ENCODE assay signal across 21 cellular contexts in genomic region chr17:10318540-10318939, GRCh38. TPM values are rescaled to one million over a fixed set of nuclear protein-coding genes. Genes with fewer than 3 reads are reported as not detected.
DNase-seq lines count a peak whose midpoint lies in the region; TF ChIP-seq lines count a peak whose summit lies in the region.
"Had no signal": no experiment of that assay in that cellular context is flagged by ENCODE, and none has a peak within 500 bp of the region (broad histone marks: within the 10 kb centered on the region; RNA-seq: fewer than 3 reads in every experiment).

No MANE protein-coding gene starts in this region.

- no peak overlapping the region for H3K9ac ChIP-seq in Karpas-422 (ENCODE audit: low read length)
- no peak overlapping the region for H3K9ac ChIP-seq in trophoblast cell (ENCODE audit: low read length)

- TF ChIP-seq CTCF in spleen (IDR thresholded peaks at IDR 0.05 in 8 of 11, conservative IDR thresholded peaks at IDR 0.05 in 3 of 11): no peak

- H2BK120ac ChIP-seq in trophoblast cell (ENCODE audit: insufficient read depth, low read length, poor library complexity): no peak overlapping the region

- H3K14ac ChIP-seq in trophoblast cell (ENCODE audit: low read length): no peak overlapping the region

- H3K27me3 ChIP-seq in Karpas-422 (ENCODE audit: low read length): 0 out of 2 replicates have a peak, but pooled peaks cover 3% of the 10 kb centered on the region
- peaks cover 0 to 8% (median 0%) of the 10 kb centered on the region in 7 donors for H3K27me3 ChIP-seq in spleen (replicated peaks in 1 of 7)
- no peaks in the 10 kb centered on the region for H3K27me3 ChIP-seq in trophoblast cell (ENCODE audit: insufficient read depth, low read length)
- H3K27me3 ChIP-seq: BE2C, SJSA1 had no signal

- H3K4ac ChIP-seq in trophoblast cell (ENCODE audit: low read depth, low read length): no peak overlapping the region

- H2BK12ac ChIP-seq in trophoblast cell (ENCODE audit: low read length): no peak overlapping the region

- no peaks in the 10 kb centered on the region for H3K79me2 ChIP-seq in Karpas-422 (ENCODE audit: low read length)
- no peaks in the 10 kb centered on the region for H3K79me2 ChIP-seq in trophoblast cell (ENCODE audit: control insufficient read depth, insufficient read depth, low read length, poor library complexity)

- H4K12ac ChIP-seq in trophoblast cell (ENCODE audit: low read depth, low read length): no peak overlapping the region

- H3K23ac ChIP-seq in trophoblast cell (ENCODE audit: low read length): no peak overlapping the region

- H3K4me2 ChIP-seq in Karpas-422 (ENCODE audit: low read depth, low read length, poor library complexity, severe bottlenecking) (peak overlapping the region; percentile 30), trophoblast cell (ENCODE audit: low read length) (no peak overlapping the region)

- no peak overlapping the region for H3K18ac ChIP-seq in trophoblast cell (ENCODE audit: low read length)

- no peak overlapping the region for H2BK5ac ChIP-seq in trophoblast cell (ENCODE audit: low read depth, low read length, poor library complexity)

- H3K9me2 ChIP-seq in Karpas-422 (replicated peaks; ENCODE audit: insufficient read depth, low read length): no peaks in the 10 kb centered on the region

- H3K27ac ChIP-seq in Karpas-422 (ENCODE audit: low read length) (no peak overlapping the region), spleen (no peak overlapping the region), trophoblast cell (ENCODE audit: low read depth, low read length) (no peak overlapping the region)
- H3K27ac ChIP-seq: SJSA1 had no signal

- no peaks in the 10 kb centered on the region for H3K36me3 ChIP-seq in Karpas-422 (ENCODE audit: insufficient read depth, low read length)
- H3K36me3 ChIP-seq in spleen: no peaks in the 10 kb centered on the region
- H3K36me3 ChIP-seq in trophoblast cell (ENCODE audit: control insufficient read depth in 1 of 2, insufficient read depth in 2 of 2, low read length in 2 of 2): no peaks in the 10 kb centered on the region
- H3K36me3 ChIP-seq: BE2C, SJSA1 had no signal

- H3K4me3 ChIP-seq in Karpas-422 (ENCODE audit: low read length) (no peak overlapping the region), spleen (no peak overlapping the region), trophoblast cell (ENCODE audit: low read depth, low read length) (no peak overlapping the region)
- H3K4me3 ChIP-seq: SJSA1 had no signal

- TF ChIP-seq POLR2A in spleen (IDR thresholded peaks at IDR 0.05): no peak

- no peaks in the 10 kb centered on the region for H4K20me1 ChIP-seq in Karpas-422 (ENCODE audit: insufficient read depth, low read depth, low read length)

- intact Hi-C loops in spleen (cut with DNase I; ENCODE audit: low total_unique reads): no loop called here

- DNase-seq in Ammon's horn (ENCODE audit: low spot score) (peak; percentile 15), Karpas-422 (peak; percentile 48), NOMO-1 treated with DMSO at 0.1 percent for 48 hours (lab: John Stamatoyannopoulos, UW; ENCODE audit: unreplicated experiment) (peak; percentile 65), UCSD-AML1 (lab: John Stamatoyannopoulos, UW; ENCODE audit: unreplicated experiment) (peak; percentile 23), spleen (no peak), trophoblast cell (no peak), GF-D8 (lab: John Stamatoyannopoulos, UW) (no peak)
- no peak for DNase-seq in stimulated activated CD4-positive, alpha-beta T cell treated with anti-CD3 and anti-CD28 coated beads, Interleukin-2, amount 100 ng/mL, for 24 hours
- DNase-seq: BE2C; CD4-positive, alpha-beta T cell; DMS153; KG1; NCI-H1105; NCI-H2081; NCI-H446 treated with DMSO at 0.1 percent for 48 hours; PC-3 had no signal

- H2AFZ ChIP-seq in Karpas-422 (ENCODE audit: low read length) (no peak overlapping the region), trophoblast cell (ENCODE audit: insufficient read depth, low read length, poor library complexity) (no peak overlapping the region)

- WGBS in spleen, 5 donors: 43 to 56% (median 46%) methylated on average over 9 of the region's 9 CpGs
- no CpG with 5 or more reads among the region's 9 CpGs for WGBS in trophoblast cell (ENCODE audit: extremely low coverage, insufficient coverage, insufficient read length)

- H4K8ac ChIP-seq in trophoblast cell (ENCODE audit: low read depth, low read length): no peak overlapping the region

- H3K79me1 ChIP-seq in trophoblast cell (ENCODE audit: low read length): no peaks in the 10 kb centered on the region

- no peaks in the 10 kb centered on the region for H3K9me3 ChIP-seq in Karpas-422 (ENCODE audit: low read length)
- no peaks in the 10 kb centered on the region for H3K9me3 ChIP-seq in spleen
- H3K9me3 ChIP-seq in trophoblast cell (ENCODE audit: insufficient read depth, low read depth, low read length): no peaks in the 10 kb centered on the region
- H3K9me3 ChIP-seq: BE2C, SJSA1 had no signal

- H3K4me1 ChIP-seq in Karpas-422 (ENCODE audit: low read length) (peaks cover 12% of the 10 kb centered on the region), spleen (peaks cover 0 to 17% (median 2%) of the 10 kb centered on the region in 6 donors), trophoblast cell (ENCODE audit: control insufficient read depth in 1 of 2, insufficient read depth in 2 of 2, low read length in 2 of 2) (peaks cover 0 to 2% of the 10 kb centered on the region in 2 experiments)
- H3K4me1 ChIP-seq: BE2C, SJSA1 had no signal

- H4K91ac ChIP-seq in trophoblast cell (ENCODE audit: low read depth, low read length): no peak overlapping the region

- H2AK5ac ChIP-seq in trophoblast cell (ENCODE audit: low read length): no peak overlapping the region

RNA-seq across cellular contexts. Expression of gene MYH13, which starts 54.3 kb away (rescaled TPM):
- total RNA-seq in Karpas-422 (2014; rRNA removed; shearing (Covaris generic); ENCODE audit: low replicate concordance): not detected in 2 replicates
- under 1 TPM in 3 of 7 donors, not detected in 4; 0.06 to 0.19 (median 0.07) TPM for total RNA-seq in spleen
- polyA plus RNA-seq in spleen: under 1 TPM in 2 of 3 donors, not detected in 1; 0.02 to 0.03 TPM
- not detected in 2 replicates for polyA plus RNA-seq in trophoblast cell (2013)
- total RNA-seq: A172; CD4-positive, alpha-beta T cell; H4; HepG2; M059J; PC-3; SJSA1 had no signal
- polyA plus RNA-seq: HepG2 had no signal

Comparison
In these comparisons a context has a peak if more than half of its experiments do, and no peak if none do; other contexts are left out.
1. DNase-seq: peak in Ammon's horn (single experiment), Karpas-422 (single experiment), NOMO-1 treated with DMSO at 0.1 percent for 48 hours (single experiment) and UCSD-AML1 (single experiment); none in stimulated activated CD4-positive, alpha-beta T cell treated with anti-CD3 and anti-CD28 coated beads, Interleukin-2, amount 100 ng/mL, for 24 hours (0 of 2), spleen (single experiment), trophoblast cell (0 of 2) and GF-D8 (single experiment).